In genomic region chr4:177484613-177485021, GRCh38 we compare ENCODE assay signal across 1 cellular context.
TF ChIP-seq lines count a peak whose summit lies in the region.

No MANE protein-coding gene starts in this region.

TF ChIP-seq in GM23338, 12 proteins besides CTCF, POLR2A, EP300 and RAD21 (continued from another document):
- TF ChIP-seq STAT1 (IDR thresholded peaks at IDR 0.05; ENCODE audit: unreplicated experiment): no peak
- TF ChIP-seq EZH2 (IDR thresholded peaks at IDR 0.05; ENCODE audit: low read depth, unreplicated experiment): no peak
- no peak for TF ChIP-seq ZNF114 (CRISPR knock-in tag; IDR thresholded peaks at IDR 0.05)
- TF ChIP-seq ZNF462 (CRISPR knock-in tag; IDR thresholded peaks at IDR 0.05): no peak
- TF ChIP-seq CREB1 (CRISPR knock-in tag; IDR thresholded peaks at IDR 0.05; ENCODE audit: low read depth): no peak
- TF ChIP-seq JUNB (IDR thresholded peaks at IDR 0.05; ENCODE audit: unreplicated experiment): no peak
